Comparison of ENCODE assay signal across 8 cellular contexts in genomic region chr17:59844884-59845594, GRCh38. TPM values are rescaled to one million over a fixed set of nuclear protein-coding genes. Genes with fewer than 3 reads are reported as not detected.
DNase-seq lines count a peak whose midpoint lies in the region; ATAC-seq and TF ChIP-seq lines count a peak whose summit lies in the region.

No MANE protein-coding gene starts in this region.

- peaks cover 73% of the 10 kb centered on the region for H3K4me1 Mint-ChIP-seq in activated naive CD4-positive, alpha-beta T cell treated with anti-CD3 and anti-CD28 coated beads, Interleukin-2, amount 50 U/mL, for 24 hours
- peaks cover 78% of the 10 kb centered on the region for H3K4me1 Mint-ChIP-seq in activated CD4-positive, alpha-beta memory T cell treated with anti-CD3 and anti-CD28 coated beads for 36 hours (ENCODE audit: low read depth)

- peak overlapping the region; percentile 95 for H3K27ac Mint-ChIP-seq in activated naive CD4-positive, alpha-beta T cell treated with anti-CD3 and anti-CD28 coated beads, Interleukin-2, amount 50 U/mL, for 24 hours
- H3K27ac Mint-ChIP-seq in activated CD4-positive, alpha-beta memory T cell treated with anti-CD3 and anti-CD28 coated beads for 36 hours: peak overlapping the region; percentile 100

- no peak for ATAC-seq in GM21381 (IDR thresholded peaks at IDR 0.05; ENCODE audit: unreplicated experiment)

- DNase-seq in activated naive CD4-positive, alpha-beta T cell treated with anti-CD3 and anti-CD28 coated beads, Interleukin-2, amount 50 U/mL, for 16 hours: no peak
- peak; percentile 18 for DNase-seq in activated CD4-positive, alpha-beta memory T cell treated with anti-CD3 and anti-CD28 coated beads for 36 hours
- DNase-seq in tibial artery (no peak), GDM1 (lab: John Stamatoyannopoulos, UW) (no peak), SHP77 treated with DMSO at 0.1 percent for 48 hours (lab: John Stamatoyannopoulos, UW) (no peak)

- H3K36me3 Mint-ChIP-seq in activated naive CD4-positive, alpha-beta T cell treated with anti-CD3 and anti-CD28 coated beads, Interleukin-2, amount 50 U/mL, for 24 hours: peaks cover 25% of the 10 kb centered on the region
- peaks cover 38% of the 10 kb centered on the region for H3K36me3 Mint-ChIP-seq in activated CD4-positive, alpha-beta memory T cell treated with anti-CD3 and anti-CD28 coated beads for 36 hours

- H3K4me3 Mint-ChIP-seq in activated naive CD4-positive, alpha-beta T cell treated with anti-CD3 and anti-CD28 coated beads, Interleukin-2, amount 50 U/mL, for 24 hours: peak overlapping the region; percentile 85
- H3K4me3 Mint-ChIP-seq in activated CD4-positive, alpha-beta memory T cell treated with anti-CD3 and anti-CD28 coated beads for 36 hours: peak overlapping the region; percentile 60

- H3K36me3 ChIP-seq in iPS-18a (ENCODE audit: control insufficient read depth, low read depth, low read length): peaks cover 3% of the 10 kb centered on the region
- H3K36me3 ChIP-seq in tibial artery: peaks cover 0 to 20% (median 0%) of the 10 kb centered on the region in 3 donors

- H3K4me1 ChIP-seq in iPS-18a (ENCODE audit: control insufficient read depth, low read depth, low read length) (peaks cover 24% of the 10 kb centered on the region), tibial artery (peaks cover 0 to 91% (median 37%) of the 10 kb centered on the region in 4 donors)

- no peak for TF ChIP-seq CTCF in tibial artery (IDR thresholded peaks at IDR 0.05)

- H3K9me3 ChIP-seq in iPS-18a (ENCODE audit: control insufficient read depth, low read depth, low read length): no peaks in the 10 kb centered on the region
- H3K9me3 ChIP-seq in tibial artery: no peaks in the 10 kb centered on the region

- no peaks in the 10 kb centered on the region for H3K9me3 Mint-ChIP-seq in activated naive CD4-positive, alpha-beta T cell treated with anti-CD3 and anti-CD28 coated beads, Interleukin-2, amount 50 U/mL, for 24 hours
- peaks cover 3% of the 10 kb centered on the region for H3K9me3 Mint-ChIP-seq in activated CD4-positive, alpha-beta memory T cell treated with anti-CD3 and anti-CD28 coated beads for 36 hours

- no peaks in the 10 kb centered on the region for H3K27me3 Mint-ChIP-seq in activated naive CD4-positive, alpha-beta T cell treated with anti-CD3 and anti-CD28 coated beads, Interleukin-2, amount 50 U/mL, for 24 hours
- H3K27me3 Mint-ChIP-seq in activated CD4-positive, alpha-beta memory T cell treated with anti-CD3 and anti-CD28 coated beads for 36 hours: peaks cover 13% of the 10 kb centered on the region

- H3K27ac ChIP-seq in iPS-18a (ENCODE audit: low read length) (peak overlapping the region; percentile 3), tibial artery (peak overlapping the region; percentile 88 to 89)

- POLR2A ChIA-PET in activated CD4-positive, alpha-beta memory T cell treated with anti-CD3 and anti-CD28 coated beads for 36 hours (lab: Charles Lee): interaction anchor here (0.6 to 27.5 kb wide), 7 partner anchors 6 to 131 kb away, joined by 3 to 1283 read pairs (median 55); no protein-coding TSS in a partner anchor

- intact Hi-C loops in activated CD4-positive, alpha-beta memory T cell treated with anti-CD3 and anti-CD28 coated beads for 36 hours (cut with micrococcal nuclease): loop anchor here (5.0 to 10.0 kb wide), 4 partner anchors 47 to 1508 kb away; partner anchors contain the start of genes CLTC, RPS6KB1 and TUBD1
- intact Hi-C loops in tibial artery (cut with DNase I; ENCODE audit: low total_unique reads): no loop called here

- H3K9ac ChIP-seq in iPS-18a (ENCODE audit: low read length): no peak overlapping the region

- CTCF ChIA-PET in activated CD4-positive, alpha-beta memory T cell treated with anti-CD3 and anti-CD28 coated beads for 36 hours (lab: Charles Lee): no interaction called here

- no peaks in the 10 kb centered on the region for H3K27me3 ChIP-seq in iPS-18a (ENCODE audit: control insufficient read depth, insufficient read depth, low read length)
- no peaks in the 10 kb centered on the region for H3K27me3 ChIP-seq in tibial artery

- H3K4me3 ChIP-seq in iPS-18a (ENCODE audit: low read length) (no peak overlapping the region), tibial artery (no peak overlapping the region)

RNA-seq across cellular contexts. Expression of gene TUBD1, which starts 47.7 kb away (rescaled TPM):
- total RNA-seq in activated CD4-positive, alpha-beta memory T cell treated with anti-CD3 and anti-CD28 coated beads for 36 hours: 10 to 100 TPM; 11.0 to 12.7 TPM

RNA-seq across cellular contexts. Expression of gene RPS6KB1, which starts 47.9 kb away (rescaled TPM):
- 10 to 100 TPM; 41.6 to 44.8 TPM for total RNA-seq in activated CD4-positive, alpha-beta memory T cell treated with anti-CD3 and anti-CD28 coated beads for 36 hours
